ENCODE assay signal across 19 cellular contexts in genomic region chr6:9896806-9897205, GRCh38.
"Had no signal": no experiment of that assay in that cellular context is flagged by ENCODE, and none has a peak within 500 bp of the region (broad histone marks: within the 10 kb centered on the region; RNA-seq: fewer than 3 reads in every experiment).

No MANE protein-coding gene starts in this region.

- H3K9me3 Mint-ChIP-seq: mesothelial cell of epicardium had no signal

- ATAC-seq: activated naive CD4-positive, alpha-beta T cell treated with anti-CD3 and anti-CD28 coated beads, Interleukin-2, amount 50 U/mL, for 72 hours; lower lobe of right lung; natural killer cell treated with Interleukin-12 subunit alpha and Interleukin-12 subunit beta and Interleukin-15 and Interleukin-18, amount 100 ng/mL, for 72 hours; pancreas; right lobe of liver; stimulated activated naive B cell treated with anti-CD40 and anti-IgM and Interleukin-4, amounts not matched to agents 10 μg/mL and 1 μg/mL and 100 μg/mL, for 72 hours; upper lobe of right lung had no signal

- H3K4me3 Mint-ChIP-seq: mesothelial cell of epicardium; natural killer cell treated with Interleukin-12 subunit alpha and Interleukin-12 subunit beta and Interleukin-15 and Interleukin-18, amount 100 ng/mL, for 72 hours; stimulated activated naive B cell treated with anti-CD40 and anti-IgM and Interleukin-4, amounts not matched to agents 10 μg/mL and 1 μg/mL and 100 μg/mL, for 72 hours had no signal

- H3K4me3 ChIP-seq: cardiac muscle cell, lower lobe of right lung, pancreas, right lobe of liver, thoracic aorta, upper lobe of right lung had no signal

- DNase-seq: activated CD4-positive, alpha-beta T cell treated with anti-CD3 and anti-CD28 coated beads, Interleukin-2, amount 50 U/mL, for 4 hours; activated gamma-delta T cell; foreskin melanocyte; glutamatergic neuron; hippocampal formation; lower lobe of right lung; pancreas; right lobe of liver; small intestine; stimulated activated CD4-positive, alpha-beta T cell treated with anti-CD3 and anti-CD28 coated beads, Interleukin-4, amount 100 ng/mL, for 1 hour; stimulated activated naive B cell treated with anti-CD40 and anti-IgM and Interleukin-4, amounts not matched to agents 10 μg/mL and 1 μg/mL and 100 μg/mL, for 72 hours; T-helper 2 cell; upper lobe of right lung had no signal

- H3K36me3 Mint-ChIP-seq: activated naive CD4-positive, alpha-beta T cell treated with anti-CD3 and anti-CD28 coated beads, Interleukin-2, amount 50 U/mL, for 72 hours; mesothelial cell of epicardium; natural killer cell treated with Interleukin-12 subunit alpha and Interleukin-12 subunit beta and Interleukin-15 and Interleukin-18, amount 100 ng/mL, for 72 hours; stimulated activated naive B cell treated with anti-CD40 and anti-IgM and Interleukin-4, amounts not matched to agents 10 μg/mL and 1 μg/mL and 100 μg/mL, for 72 hours had no signal

- H3K9me3 ChIP-seq: lower lobe of right lung, neutrophil, pancreas, right lobe of liver, thoracic aorta, upper lobe of right lung had no signal

- H3K4me1 Mint-ChIP-seq: mesothelial cell of epicardium; stimulated activated naive B cell treated with anti-CD40 and anti-IgM and Interleukin-4, amounts not matched to agents 10 μg/mL and 1 μg/mL and 100 μg/mL, for 72 hours had no signal

- H3K27ac ChIP-seq: cardiac muscle cell, lower lobe of right lung, neutrophil, pancreas, right lobe of liver, thoracic aorta, upper lobe of right lung had no signal

- H3K4me1 ChIP-seq: lower lobe of right lung, pancreas, right lobe of liver, upper lobe of right lung had no signal

- H3K27me3 ChIP-seq: cardiac muscle cell, neutrophil, pancreas, right lobe of liver, upper lobe of right lung had no signal

- H3K27ac Mint-ChIP-seq: activated naive CD4-positive, alpha-beta T cell treated with anti-CD3 and anti-CD28 coated beads, Interleukin-2, amount 50 U/mL, for 72 hours; mesothelial cell of epicardium; natural killer cell treated with Interleukin-12 subunit alpha and Interleukin-12 subunit beta and Interleukin-15 and Interleukin-18, amount 100 ng/mL, for 72 hours; stimulated activated naive B cell treated with anti-CD40 and anti-IgM and Interleukin-4, amounts not matched to agents 10 μg/mL and 1 μg/mL and 100 μg/mL, for 72 hours had no signal

- H3K36me3 ChIP-seq: cardiac muscle cell, lower lobe of right lung, neutrophil, pancreas, right lobe of liver, thoracic aorta, upper lobe of right lung had no signal
